Comparison of ENCODE assay signal across 18 cellular contexts in the genomic region with DNA sequence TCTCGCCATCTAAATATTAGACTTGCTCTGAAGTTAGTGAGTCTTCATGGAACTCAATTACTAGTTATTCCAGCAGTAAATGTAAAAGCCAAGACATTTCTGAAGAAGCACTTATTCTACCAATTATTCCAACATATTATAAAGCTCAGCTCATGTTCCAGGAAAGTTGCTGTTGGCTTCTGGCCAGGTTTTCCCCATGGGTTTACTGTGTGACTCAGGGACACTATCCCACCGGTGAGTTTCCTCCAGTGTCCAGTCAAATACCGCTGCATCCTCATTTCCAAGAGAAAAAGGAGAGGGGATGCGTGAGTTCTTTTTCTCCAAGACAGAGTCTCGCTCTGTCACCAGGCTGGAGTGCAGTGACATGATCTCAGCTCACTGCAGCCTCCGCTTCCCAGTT. TPM values are rescaled to one million over a fixed set of nuclear protein-coding genes. Genes with fewer than 3 reads are reported as not detected.
"Had no signal": no experiment of that assay in that cellular context is flagged by ENCODE, and none has a peak within 500 bp of the region (broad histone marks: within the 10 kb centered on the region; RNA-seq: fewer than 3 reads in every experiment).

No MANE protein-coding gene starts in this region.

- H3K4me3 ChIP-seq: mucosa of descending colon, right atrium auricular region, smooth muscle cell, transverse colon had no signal

- H3K4me1 ChIP-seq: right atrium auricular region, transverse colon had no signal

- H3K9me3 ChIP-seq: mucosa of descending colon, right atrium auricular region, transverse colon had no signal

- H3K4me3 Mint-ChIP-seq: activated CD8-positive, alpha-beta memory T cell treated with anti-CD3 and anti-CD28 coated beads, Interleukin-2, amount 10 ng/mL, durations not matched to agents 7 days and 5 days; activated naive CD4-positive, alpha-beta T cell treated with anti-CD3 and anti-CD28 coated beads, Interleukin-2, amount 50 U/mL, for 24 hours; activated T-cell treated with anti-CD3 and anti-CD28 coated beads, Interleukin-2, amount 50 U/mL, for 24 hours; natural killer cell; T-helper 17 cell had no signal

- H3K27me3 Mint-ChIP-seq: activated CD8-positive, alpha-beta memory T cell treated with anti-CD3 and anti-CD28 coated beads, Interleukin-2, amount 10 ng/mL, durations not matched to agents 7 days and 5 days; activated naive CD4-positive, alpha-beta T cell treated with anti-CD3 and anti-CD28 coated beads, Interleukin-2, amount 50 U/mL, for 24 hours; activated T-cell treated with anti-CD3 and anti-CD28 coated beads, Interleukin-2, amount 50 U/mL, for 24 hours; T-helper 17 cell had no signal

- H3K27me3 ChIP-seq: right atrium auricular region, transverse colon had no signal

- H3K4me1 Mint-ChIP-seq: activated naive CD4-positive, alpha-beta T cell treated with anti-CD3 and anti-CD28 coated beads, Interleukin-2, amount 50 U/mL, for 24 hours; natural killer cell had no signal

- DNase-seq: activated CD4-positive, alpha-beta T cell treated with anti-CD3 and anti-CD28 coated beads, Interleukin-2, amount 50 U/mL, for 1 hour; activated CD8-positive, alpha-beta memory T cell treated with anti-CD3 and anti-CD28 coated beads, Interleukin-2, amount 10 ng/mL, durations not matched to agents 7 days and 5 days; activated effector memory CD4-positive, alpha-beta T cell treated with Interleukin-2 at 50 U/mL for 16 hours; activated T-cell treated with anti-CD3 and anti-CD28 coated beads, Interleukin-2, amount 50 U/mL, for 24 hours; amniotic stem cell; hypothalamus; left cardiac atrium; mammary epithelial cell; mucosa of descending colon; natural killer cell; nucleus accumbens; substantia nigra; T-helper 17 cell; transverse colon had no signal

- H3K27ac Mint-ChIP-seq: activated CD8-positive, alpha-beta memory T cell treated with anti-CD3 and anti-CD28 coated beads, Interleukin-2, amount 10 ng/mL, durations not matched to agents 7 days and 5 days; activated naive CD4-positive, alpha-beta T cell treated with anti-CD3 and anti-CD28 coated beads, Interleukin-2, amount 50 U/mL, for 24 hours; natural killer cell; T-helper 17 cell had no signal

- H3K9me3 Mint-ChIP-seq: activated naive CD4-positive, alpha-beta T cell treated with anti-CD3 and anti-CD28 coated beads, Interleukin-2, amount 50 U/mL, for 24 hours; activated T-cell treated with anti-CD3 and anti-CD28 coated beads, Interleukin-2, amount 50 U/mL, for 24 hours; natural killer cell had no signal

RNA-seq across cellular contexts. Expression of gene HHIPL2, which starts 9.2 kb away (rescaled TPM):
- total RNA-seq: glomerular endothelial cell, mammary epithelial cell, smooth muscle cell had no signal
